7 cellular contexts compared by ENCODE assay signal in the genomic region with DNA sequence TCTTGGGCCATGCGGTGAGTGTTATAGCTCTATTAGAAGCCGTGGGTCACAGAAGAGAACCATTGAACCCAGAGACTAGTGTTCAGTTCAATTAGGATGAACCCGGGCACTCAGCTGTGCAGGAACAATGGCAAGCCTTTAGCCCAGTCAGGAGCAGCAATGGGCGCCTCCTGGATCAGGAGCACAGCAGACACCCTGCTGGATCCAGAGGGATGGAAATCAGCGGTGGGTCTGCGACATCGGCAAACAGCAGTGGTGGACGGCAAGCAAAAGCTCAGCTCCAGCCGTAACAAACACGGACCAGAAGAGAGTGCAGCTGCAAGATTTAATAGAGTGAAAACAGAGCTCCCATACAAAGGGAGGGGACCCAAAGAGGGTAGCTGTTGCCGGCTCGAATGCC.
DNase-seq lines count a peak whose midpoint lies in the region; ATAC-seq and TF ChIP-seq lines count a peak whose summit lies in the region.
"Not testable (repeated sequence)": the region's sequence is repeated elsewhere in the genome, so short reads cannot be mapped to it uniquely, and the experiment has no call there.

No MANE protein-coding gene starts in this region.

- H3K14ac ChIP-seq in IMR-90 (replicated peaks; ENCODE audit: low read depth, low read length), result not testable (repeated sequence)

- WGBS in IMR-90 (ENCODE audit: extremely low coverage in 2 of 2, insufficient read length in 1 of 2), 2 experiments, result 90% methylated on average over 2 of the region's 12 CpGs; no CpG with 5 or more reads in 1 of the 2 experiments
- 89 to 98% (median 95%) methylated on average over 12 of the region's 12 CpGs for WGBS in spleen, 5 donors

- not testable (repeated sequence) for H3K9me1 ChIP-seq in IMR-90 (ENCODE audit: insufficient read depth, low read length)

- H2BK15ac ChIP-seq in IMR-90 (ENCODE audit: low read depth, low read length), result not testable (repeated sequence)

- TF ChIP-seq CTCF in IMR-90 (conservative IDR thresholded peaks at IDR 0.05; ENCODE audit: low read depth, low read length); RWPE1 (conservative IDR thresholded peaks at IDR 0.05; ENCODE audit: low read depth); WTC11 (IDR thresholded peaks at IDR 0.05); neural progenitor cell (IDR thresholded peaks at IDR 0.05); spleen (IDR thresholded peaks at IDR 0.05 in 8 of 11, conservative IDR thresholded peaks at IDR 0.05 in 3 of 11): not testable (repeated sequence)

- H4K91ac ChIP-seq in IMR-90 (ENCODE audit: insufficient read depth, low read depth, low read length), result not testable (repeated sequence)

- not testable (repeated sequence) for H3K4me2 ChIP-seq in IMR-90 (ENCODE audit: low read depth, low read length)
- peak overlapping the region; percentile 25 for H3K4me2 ChIP-seq in neural progenitor cell

- peaks cover 19% of the 10 kb centered on the region for H3K36me3 Mint-ChIP-seq in WTC11
- not testable (repeated sequence) for H3K36me3 Mint-ChIP-seq in neural progenitor cell

- in situ Hi-C loops in IMR-90 (cut with MboI; ENCODE audit: low sequenced_read_pairs), result loop anchor here (10.0 kb wide), 1 partner anchor 318 kb away; no protein-coding TSS in a partner anchor

- H2BK120ac ChIP-seq in IMR-90 (ENCODE audit: low read depth, low read length), result peak overlapping the region; percentile 10; the same call in 1 of the 2 replicates

- H3K79me1 ChIP-seq in IMR-90 (ENCODE audit: low read depth in 1 of 2, low read length in 2 of 2), result not testable (repeated sequence)

- peaks cover 13% of the 10 kb centered on the region for H3K4me1 ChIP-seq in IMR-90 (ENCODE audit: control insufficient read depth, insufficient read depth, low read length)
- H3K4me1 ChIP-seq in neural progenitor cell, result peaks cover 41% of the 10 kb centered on the region
- not testable (repeated sequence) for H3K4me1 ChIP-seq in spleen

- POLR2A ChIA-PET in IMR-90 (lab: Charles Lee; ENCODE audit: unreplicated experiment); RWPE1 (lab: Yijun Ruan, JAX; ENCODE audit: low non-redundant PET); WTC11 (lab: Charles Lee): not testable (repeated sequence)

- not testable (repeated sequence) for H3K9me3 ChIP-seq in IMR-90 (ENCODE audit: control insufficient read depth, insufficient read depth, low read length); neural progenitor cell (ENCODE audit: low read depth); spleen

- H3K36me3 ChIP-seq in IMR-90 (ENCODE audit: control insufficient read depth, insufficient read depth, low read length); neural progenitor cell; spleen: not testable (repeated sequence)

- not testable (repeated sequence) for H3K27me3 Mint-ChIP-seq in WTC11 (ENCODE audit: low read depth); neural progenitor cell (ENCODE audit: insufficient read depth, low read depth)

- not testable (repeated sequence) for H4K20me1 ChIP-seq in IMR-90 (ENCODE audit: insufficient read depth, low read length); neural progenitor cell (ENCODE audit: low read depth)

- not testable (repeated sequence) for H4K8ac ChIP-seq in IMR-90 (ENCODE audit: low read depth in 2 of 2, low read length in 2 of 2)

- not testable (repeated sequence) for H2AK5ac ChIP-seq in IMR-90 (ENCODE audit: low read depth, low read length)

- H3K9me3 Mint-ChIP-seq in WTC11, result peaks cover 26% of the 10 kb centered on the region
- H3K9me3 Mint-ChIP-seq in neural progenitor cell, result not testable (repeated sequence)

- not testable (repeated sequence) for H3K27me3 ChIP-seq in IMR-90 (ENCODE audit: control insufficient read depth, insufficient read depth, low read length); neural progenitor cell; spleen (replicated peaks in 1 of 7)

- ATAC-seq in IMR-90 (ENCODE audit: low read depth); WTC11: not testable (repeated sequence)

- not testable (repeated sequence) for H3K9ac ChIP-seq in IMR-90 (ENCODE audit: low read depth, low read length); neural progenitor cell

- not testable (repeated sequence) for H2BK5ac ChIP-seq in IMR-90 (ENCODE audit: low read depth, low read length, poor library complexity, severe bottlenecking)

- H3K79me2 ChIP-seq in neural progenitor cell (ENCODE audit: low read depth), result not testable (repeated sequence)

- not testable (repeated sequence) for H3K4ac ChIP-seq in IMR-90 (ENCODE audit: low read depth, low read length)

- not testable (repeated sequence) for H3K27ac Mint-ChIP-seq in WTC11, neural progenitor cell

- not testable (repeated sequence) for H2BK20ac ChIP-seq in IMR-90 (ENCODE audit: low read depth, low read length)

- H3K56ac ChIP-seq in IMR-90 (ENCODE audit: extremely low read depth, insufficient read depth, low read length), result not testable (repeated sequence)

- H2AFZ ChIP-seq in IMR-90 (replicated peaks; ENCODE audit: low read length, poor library complexity); neural progenitor cell (replicated peaks): not testable (repeated sequence)

- CTCF ChIA-PET in IMR-90 (lab: Yijun Ruan, JAX); RWPE1 (lab: Yijun Ruan, JAX); WTC11 (lab: Charles Lee): not testable (repeated sequence)

- intact Hi-C loops in IMR-90 (cut with micrococcal nuclease), result loop anchor here (10.0 kb wide), 1 partner anchor 308 kb away; a partner anchor contains a TSS
- intact Hi-C loops in posterior vena cava (cut with DNase I); spleen (cut with DNase I; ENCODE audit: low total_unique reads): not testable (repeated sequence)

- H3F3A ChIP-seq in neural progenitor cell (ENCODE audit: low read depth), result peaks cover 47% of the 10 kb centered on the region

- dilution Hi-C loops in IMR-90 (cut with HindIII; ENCODE audit: low sequenced_read_pairs, unreplicated experiment), result not testable (repeated sequence)

- peaks cover 60% of the 10 kb centered on the region for H3K4me1 Mint-ChIP-seq in WTC11
- peaks cover 15% of the 10 kb centered on the region for H3K4me1 Mint-ChIP-seq in neural progenitor cell

- H3K23ac ChIP-seq in IMR-90 (ENCODE audit: low read depth, low read length), result not testable (repeated sequence)

- not testable (repeated sequence) for H3K4me3 ChIP-seq in IMR-90 (ENCODE audit: insufficient read depth, low read depth, low read length); neural progenitor cell; spleen

- not testable (repeated sequence) for H3K27ac ChIP-seq in IMR-90 (ENCODE audit: insufficient read depth, low read length); spleen
- peak overlapping the region; percentile 7; the same call in 1 of the 2 replicates for H3K27ac ChIP-seq in RWPE1
- H3K27ac ChIP-seq in epithelial cell of prostate, result peak overlapping the region; percentile 76
- H3K27ac ChIP-seq in neural progenitor cell, result peak overlapping the region; percentile 30

- TF ChIP-seq RAD21 in IMR-90 (IDR thresholded peaks at IDR 0.05; ENCODE audit: low read length), result not testable (repeated sequence)

- not testable (repeated sequence) for H2AK9ac ChIP-seq in IMR-90 (replicated peaks; ENCODE audit: low read depth, low read length, poor library complexity)

- peak overlapping the region; percentile 22; the same call in 1 of the 2 replicates for H4K5ac ChIP-seq in IMR-90 (ENCODE audit: low read depth, low read length)

- peak overlapping the region; percentile 48; the same call in 1 of the 2 replicates for H3K18ac ChIP-seq in IMR-90 (ENCODE audit: low read depth, low read length)

- not testable (repeated sequence) for H3K4me3 Mint-ChIP-seq in WTC11, neural progenitor cell

- not testable (repeated sequence) for DNase-seq in IMR-90; RWPE1 (ENCODE audit: low spot score); WTC11 (ENCODE audit: low spot score); epithelial cell of prostate (ENCODE audit: low read depth, low spot score)
- DNase-seq in neural progenitor cell (ENCODE audit: low spot score), result peak; percentile 64
- DNase-seq in posterior vena cava (ENCODE audit: low spot score), result peak; percentile 62
- peak; percentile 45 for DNase-seq in spleen

- not testable (repeated sequence) for TF ChIP-seq POLR2A in IMR-90 (IDR thresholded peaks at IDR 0.05; ENCODE audit: low read depth, low read length); spleen (IDR thresholded peaks at IDR 0.05)

- BruUV-seq in IMR-90 (replicated peaks; lab: Mats Ljungman, UMichigan), result not testable (repeated sequence)

TF ChIP-seq in WTC11, 78 proteins besides CTCF, POLR2A, EP300 and RAD21:
- TF ChIP-seq ZNF317 (CRISPR knock-in tag; IDR thresholded peaks at IDR 0.05; ENCODE audit: borderline replicate concordance, low read depth), result peak; percentile 71; the same call in 1 of the 2 replicates
